Comparison of ENCODE assay signal across 1 cellular context in genomic region chr21:36464590-36464989, GRCh38.
TF ChIP-seq lines count a peak whose summit lies in the region.

No MANE protein-coding gene starts in this region.

TF ChIP-seq in GM23338, 12 proteins besides CTCF, POLR2A, EP300 and RAD21 (continued from another document):
- no peak for TF ChIP-seq CREB1 (CRISPR knock-in tag; IDR thresholded peaks at IDR 0.05; ENCODE audit: low read depth)
- TF ChIP-seq STAT1 (IDR thresholded peaks at IDR 0.05; ENCODE audit: unreplicated experiment) = no peak
- TF ChIP-seq ZNF331 (CRISPR knock-in tag; IDR thresholded peaks at IDR 0.05; ENCODE audit: low read depth) = no peak
- TF ChIP-seq ETS1 (IDR thresholded peaks at IDR 0.05) = no peak
- no peak for TF ChIP-seq ZNF462 (CRISPR knock-in tag; IDR thresholded peaks at IDR 0.05)
